In the genomic region with DNA sequence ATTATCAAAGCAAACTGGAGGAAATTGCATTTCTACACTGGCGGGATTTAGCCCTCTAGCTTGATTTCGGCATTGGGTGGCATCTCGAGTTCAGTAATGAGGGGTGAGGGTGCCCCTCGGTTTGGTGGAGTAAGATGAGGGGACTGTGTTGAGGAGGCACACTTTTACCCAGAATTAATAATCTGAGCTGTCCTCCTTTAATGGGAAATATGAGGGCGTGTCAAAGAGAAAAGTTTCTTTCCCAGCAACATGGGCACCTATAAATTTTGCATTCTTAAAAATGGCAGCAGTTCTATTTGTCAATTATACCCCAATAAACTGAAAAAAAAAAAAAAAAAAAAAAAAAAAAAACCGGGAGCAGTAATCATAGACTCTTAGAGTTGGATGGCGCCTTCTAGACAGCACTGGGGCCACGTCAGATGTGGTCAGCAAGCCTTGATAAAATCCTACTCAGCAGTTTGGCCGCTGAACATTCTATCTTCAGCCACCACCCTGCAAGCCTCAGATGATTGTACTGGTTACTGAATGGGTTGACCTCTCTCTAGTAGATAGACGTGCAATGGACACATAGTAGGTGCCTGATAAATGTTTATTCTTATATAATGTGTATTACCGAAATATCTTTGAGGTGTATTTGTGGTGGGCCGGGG, we compare ENCODE assay signal across 8 cellular contexts. TPM values are rescaled to one million over a fixed set of nuclear protein-coding genes. Genes with fewer than 3 reads are reported as not detected.
DNase-seq lines count a peak whose midpoint lies in the region; ATAC-seq and TF ChIP-seq lines count a peak whose summit lies in the region.

No MANE protein-coding gene starts in this region.

- 30% methylated on average over 12 of the region's 12 CpGs for WGBS in hepatocyte (ENCODE audit: low lambda C conversion rate, missing lambda C conversion rate)

- H3K9me3 Mint-ChIP-seq in activated CD8-positive, alpha-beta T cell treated with anti-CD3 and anti-CD28 coated beads, Interleukin-2, amount 10 ng/mL, durations not matched to agents 7 days and 5 days (ENCODE audit: insufficient read depth), result no peaks in the 10 kb centered on the region

- no peaks in the 10 kb centered on the region for H3K36me3 Mint-ChIP-seq in activated CD8-positive, alpha-beta T cell treated with anti-CD3 and anti-CD28 coated beads, Interleukin-2, amount 10 ng/mL, durations not matched to agents 7 days and 5 days (ENCODE audit: low read depth)

- peak overlapping the region; percentile 83 for H3K9ac ChIP-seq in skeletal muscle satellite cell (ENCODE audit: low read depth, low read length)

- H3K4me3 ChIP-seq in hepatocyte (peak overlapping the region; percentile 79), skeletal muscle satellite cell (ENCODE audit: low read length) (peak overlapping the region; percentile 83)

- H3K4me1 Mint-ChIP-seq in activated CD8-positive, alpha-beta T cell treated with anti-CD3 and anti-CD28 coated beads, Interleukin-2, amount 10 ng/mL, durations not matched to agents 7 days and 5 days (ENCODE audit: low read depth), result peaks cover 14% of the 10 kb centered on the region

- DNase-seq in NCI-H82 (lab: John Stamatoyannopoulos, UW) (peak; percentile 3), NCI-H82 treated with DMSO at 0.1 percent for 48 hours (lab: John Stamatoyannopoulos, UW; ENCODE audit: unreplicated experiment) (no peak), hepatocyte (ENCODE audit: low spot score) (peak; percentile 65), NCI-H748 treated with DMSO at 0.1 percent for 48 hours (lab: John Stamatoyannopoulos, UW) (no peak), DMS 273 (lab: John Stamatoyannopoulos, UW; ENCODE audit: unreplicated experiment) (no peak)
- no peak for DNase-seq in activated CD8-positive, alpha-beta T cell treated with anti-CD3 and anti-CD28 coated beads, Interleukin-2, amount 10 ng/mL, durations not matched to agents 7 days and 5 days

- ATAC-seq in activated CD8-positive, alpha-beta T cell treated with anti-CD3 and anti-CD28 coated beads, Interleukin-2, amount 10 ng/mL, durations not matched to agents 7 days and 5 days, result no peak
- ATAC-seq in GM19324 (IDR thresholded peaks at IDR 0.05; ENCODE audit: low FRiP score, unreplicated experiment), result no peak

- H3K9me2 ChIP-seq in hepatocyte (replicated peaks; ENCODE audit: insufficient read depth), result no peaks in the 10 kb centered on the region

- H3K27ac Mint-ChIP-seq in activated CD8-positive, alpha-beta T cell treated with anti-CD3 and anti-CD28 coated beads, Interleukin-2, amount 10 ng/mL, durations not matched to agents 7 days and 5 days, result no peak overlapping the region

- H3K27me3 Mint-ChIP-seq in activated CD8-positive, alpha-beta T cell treated with anti-CD3 and anti-CD28 coated beads, Interleukin-2, amount 10 ng/mL, durations not matched to agents 7 days and 5 days (ENCODE audit: low read depth), result peaks cover 41% of the 10 kb centered on the region

- no peaks in the 10 kb centered on the region for H4K20me1 ChIP-seq in hepatocyte (ENCODE audit: insufficient read depth, poor library complexity, severe bottlenecking)

- H3K4me3 Mint-ChIP-seq in activated CD8-positive, alpha-beta T cell treated with anti-CD3 and anti-CD28 coated beads, Interleukin-2, amount 10 ng/mL, durations not matched to agents 7 days and 5 days, result peak overlapping the region; percentile 64

- H3K36me3 ChIP-seq in hepatocyte (replicated peaks; ENCODE audit: insufficient read depth, low read depth) (no peaks in the 10 kb centered on the region), skeletal muscle satellite cell (ENCODE audit: insufficient read depth, low read length) (no peaks in the 10 kb centered on the region)

- peaks cover 46% of the 10 kb centered on the region for H3K79me2 ChIP-seq in hepatocyte

- no peak for TF ChIP-seq CTCF in hepatocyte (IDR thresholded peaks at IDR 0.05; ENCODE audit: poor library complexity)

- POLR2A ChIA-PET in activated CD8-positive, alpha-beta T cell treated with anti-CD3 and anti-CD28 coated beads, Interleukin-2, amount 10 ng/mL, durations not matched to agents 7 days and 5 days (lab: Charles Lee), result no interaction called here

- H3K4me2 ChIP-seq in hepatocyte (peak overlapping the region; percentile 90), skeletal muscle satellite cell (ENCODE audit: low read length) (peak overlapping the region; percentile 97)

- peak overlapping the region; percentile 82 for H2AFZ ChIP-seq in hepatocyte

- H3K4me1 ChIP-seq in hepatocyte (ENCODE audit: insufficient read depth) (peaks cover 10% of the 10 kb centered on the region), skeletal muscle satellite cell (ENCODE audit: control insufficient read depth, insufficient read depth, low read length) (peaks cover 38% of the 10 kb centered on the region)

- H3K27me3 ChIP-seq in hepatocyte (no peaks in the 10 kb centered on the region), skeletal muscle satellite cell (ENCODE audit: control insufficient read depth, insufficient read depth, low read length) (no peaks in the 10 kb centered on the region)

- CTCF ChIA-PET in activated CD8-positive, alpha-beta T cell treated with anti-CD3 and anti-CD28 coated beads, Interleukin-2, amount 10 ng/mL, durations not matched to agents 7 days and 5 days (lab: Charles Lee), result interaction anchor here (0.8 to 1.1 kb wide), 3 partner anchors 74 to 596 kb away, joined by 3 read pairs; no protein-coding TSS in a partner anchor

- peak overlapping the region; percentile 89 for H3K27ac ChIP-seq in hepatocyte

- H3K9me3 ChIP-seq in hepatocyte (ENCODE audit: low read depth) (no peaks in the 10 kb centered on the region), skeletal muscle satellite cell (replicated peaks; ENCODE audit: low read length) (no peaks in the 10 kb centered on the region)

RNA-seq across cellular contexts. Expression of a gene that starts 0.9 kb away (rescaled TPM):
- total RNA-seq in activated CD8-positive, alpha-beta T cell treated with anti-CD3 and anti-CD28 coated beads, Interleukin-2, amount 10 ng/mL, durations not matched to agents 7 days and 5 days, result under 1 TPM in 1 of 2 experiments, not detected in 1; 0.08 TPM
- 47.0 and 58.0 TPM in 2 replicates for total RNA-seq in hepatocyte
- polyA plus RNA-seq in hepatocyte, result 38.3 and 39.5 TPM in 2 replicates
- 73.8 and 85.8 TPM in 2 replicates for total RNA-seq in skeletal muscle satellite cell (2012; rRNA removed)

Comparison
In these comparisons a context has a peak if more than half of its experiments do, and no peak if none do; other contexts are left out.
1. DNase-seq: peak in NCI-H82 (single experiment) and hepatocyte (single experiment); none in NCI-H82 treated with DMSO at 0.1 percent for 48 hours (single experiment), activated CD8-positive, alpha-beta T cell treated with anti-CD3 and anti-CD28 coated beads, Interleukin-2, amount 10 ng/mL, durations not matched to agents 7 days and 5 days (single experiment), NCI-H748 treated with DMSO at 0.1 percent for 48 hours (single experiment) and DMS 273 (single experiment).
2. RNA of a gene that starts 0.9 kb away (total RNA-seq): 47.0 to 58.0 TPM in hepatocyte; 0.08 TPM in activated CD8-positive, alpha-beta T cell treated with anti-CD3 and anti-CD28 coated beads, Interleukin-2, amount 10 ng/mL, durations not matched to agents 7 days and 5 days; every median in the first group is over 10 times any median in the second.